Comparison of ENCODE assay signal across 25 cellular contexts in genomic region chr17:79108232-79108850, GRCh38.
"Had no signal": no experiment of that assay in that cellular context is flagged by ENCODE, and none has a peak within 500 bp of the region (broad histone marks: within the 10 kb centered on the region; RNA-seq: fewer than 3 reads in every experiment).

No MANE protein-coding gene starts in this region.

- H3K4me3 ChIP-seq: ascending aorta, colonic mucosa, esophagus squamous epithelium had no signal

- H3K36me3 Mint-ChIP-seq: activated CD4-positive, alpha-beta memory T cell treated with anti-CD3 and anti-CD28 coated beads for 36 hours; activated naive CD4-positive, alpha-beta T cell treated with anti-CD3 and anti-CD28 coated beads, Interleukin-2, amount 10 ng/mL, durations not matched to agents 7 days and 5 days; activated naive CD4-positive, alpha-beta T cell treated with anti-CD3 and anti-CD28 coated beads, Interleukin-2, amount 50 U/mL, for 72 hours; activated naive CD8-positive, alpha-beta T cell treated with anti-CD3 and anti-CD28 coated beads, Interleukin-2, amount 10 ng/mL, durations not matched to agents 7 days and 5 days; T-cell had no signal

- H3K27ac Mint-ChIP-seq: activated CD4-positive, alpha-beta memory T cell treated with anti-CD3 and anti-CD28 coated beads for 36 hours; activated CD8-positive, alpha-beta T cell treated with anti-CD3 and anti-CD28 coated beads, Interleukin-2, amount 10 ng/mL, durations not matched to agents 7 days and 5 days; activated naive CD4-positive, alpha-beta T cell treated with anti-CD3 and anti-CD28 coated beads, Interleukin-2, amount 10 ng/mL, durations not matched to agents 7 days and 5 days; activated naive CD4-positive, alpha-beta T cell treated with anti-CD3 and anti-CD28 coated beads, Interleukin-2, amount 50 U/mL, for 72 hours; activated naive CD8-positive, alpha-beta T cell treated with anti-CD3 and anti-CD28 coated beads, Interleukin-2, amount 10 ng/mL, durations not matched to agents 7 days and 5 days; activated T-cell treated with anti-CD3 and anti-CD28 coated beads, Interleukin-2, amount 50 U/mL, for 24 hours; activated T-cell treated with anti-CD3 and anti-CD28 coated beads, Interleukin-2, amount 50 U/mL, for 72 hours; T-cell; T-helper 17 cell; T-helper 2 cell treated with Interferon-gamma antibody and Interleukin-4, amounts not matched to agents 5 μg/mL and 100 μg/mL, for 36 hours had no signal

- H3K4me1 Mint-ChIP-seq: activated naive CD4-positive, alpha-beta T cell treated with anti-CD3 and anti-CD28 coated beads, Interleukin-2, amount 10 ng/mL, durations not matched to agents 7 days and 5 days; activated naive CD8-positive, alpha-beta T cell treated with anti-CD3 and anti-CD28 coated beads, Interleukin-2, amount 10 ng/mL, durations not matched to agents 7 days and 5 days; central memory CD8-positive, alpha-beta T cell; T-cell had no signal

- ATAC-seq: activated CD8-positive, alpha-beta T cell treated with anti-CD3 and anti-CD28 coated beads, Interleukin-2, amount 10 ng/mL, durations not matched to agents 7 days and 5 days; activated naive CD4-positive, alpha-beta T cell treated with anti-CD3 and anti-CD28 coated beads, Interleukin-2, amount 50 U/mL, for 72 hours; activated T-cell treated with anti-CD3 and anti-CD28 coated beads, Interleukin-2, amount 50 U/mL, for 72 hours; T-cell; T-helper 17 cell had no signal

- DNase-seq: activated CD4-positive, alpha-beta memory T cell treated with anti-CD3 and anti-CD28 coated beads for 36 hours; activated CD4-positive, alpha-beta T cell treated with anti-CD3 and anti-CD28 coated beads for 1 hour; activated CD4-positive, alpha-beta T cell treated with anti-CD3 and anti-CD28 coated beads for 4 hours; activated CD8-positive, alpha-beta memory T cell treated with anti-CD3 and anti-CD28 coated beads, Interleukin-2, amount 50 U/mL, for 48 hours; activated CD8-positive, alpha-beta T cell treated with anti-CD3 and anti-CD28 coated beads, Interleukin-2, amount 10 ng/mL, durations not matched to agents 7 days and 5 days; activated gamma-delta T cell; activated naive CD4-positive, alpha-beta T cell; activated naive CD4-positive, alpha-beta T cell treated with anti-CD3 and anti-CD28 coated beads, Interleukin-2, amount 10 ng/mL, durations not matched to agents 7 days and 5 days; activated naive CD8-positive, alpha-beta T cell treated with anti-CD3 and anti-CD28 coated beads, Interleukin-2, amount 10 ng/mL, durations not matched to agents 7 days and 5 days; activated T-cell treated with anti-CD3 and anti-CD28 coated beads for 4 hours; activated T-cell treated with anti-CD3 and anti-CD28 coated beads, Interleukin-2, amount 50 U/mL, for 24 hours; activated T-cell treated with anti-CD3 and anti-CD28 coated beads, Interleukin-2, amount 50 U/mL, for 72 hours; brain microvascular endothelial cell; colonic mucosa; effector CD8-positive, alpha-beta T cell; esophagus squamous epithelium; head of caudate nucleus; SW 1271; T-cell; T-helper 17 cell; T1000 had no signal

- H3K9me3 Mint-ChIP-seq: activated CD4-positive, alpha-beta memory T cell treated with anti-CD3 and anti-CD28 coated beads for 36 hours; activated naive CD4-positive, alpha-beta T cell treated with anti-CD3 and anti-CD28 coated beads, Interleukin-2, amount 10 ng/mL, durations not matched to agents 7 days and 5 days; activated naive CD4-positive, alpha-beta T cell treated with anti-CD3 and anti-CD28 coated beads, Interleukin-2, amount 50 U/mL, for 72 hours; activated naive CD8-positive, alpha-beta T cell treated with anti-CD3 and anti-CD28 coated beads, Interleukin-2, amount 10 ng/mL, durations not matched to agents 7 days and 5 days; activated T-cell treated with anti-CD3 and anti-CD28 coated beads, Interleukin-2, amount 50 U/mL, for 24 hours; activated T-cell treated with anti-CD3 and anti-CD28 coated beads, Interleukin-2, amount 50 U/mL, for 72 hours; central memory CD8-positive, alpha-beta T cell; T-cell; T-helper 2 cell treated with Interferon-gamma antibody and Interleukin-4, amounts not matched to agents 5 μg/mL and 100 μg/mL, for 36 hours had no signal

- H3K4me3 Mint-ChIP-seq: activated CD4-positive, alpha-beta memory T cell treated with anti-CD3 and anti-CD28 coated beads for 36 hours; activated CD8-positive, alpha-beta T cell treated with anti-CD3 and anti-CD28 coated beads, Interleukin-2, amount 10 ng/mL, durations not matched to agents 7 days and 5 days; activated naive CD4-positive, alpha-beta T cell treated with anti-CD3 and anti-CD28 coated beads, Interleukin-2, amount 10 ng/mL, durations not matched to agents 7 days and 5 days; activated naive CD8-positive, alpha-beta T cell treated with anti-CD3 and anti-CD28 coated beads, Interleukin-2, amount 10 ng/mL, durations not matched to agents 7 days and 5 days; activated T-cell treated with anti-CD3 and anti-CD28 coated beads, Interleukin-2, amount 50 U/mL, for 24 hours; activated T-cell treated with anti-CD3 and anti-CD28 coated beads, Interleukin-2, amount 50 U/mL, for 72 hours; central memory CD8-positive, alpha-beta T cell; T-cell; T-helper 17 cell; T-helper 2 cell treated with Interferon-gamma antibody and Interleukin-4, amounts not matched to agents 5 μg/mL and 100 μg/mL, for 36 hours had no signal

- H3K27me3 Mint-ChIP-seq: activated naive CD8-positive, alpha-beta T cell treated with anti-CD3 and anti-CD28 coated beads, Interleukin-2, amount 10 ng/mL, durations not matched to agents 7 days and 5 days had no signal
